ENCODE assay signal across 8 cellular contexts in the genomic region with DNA sequence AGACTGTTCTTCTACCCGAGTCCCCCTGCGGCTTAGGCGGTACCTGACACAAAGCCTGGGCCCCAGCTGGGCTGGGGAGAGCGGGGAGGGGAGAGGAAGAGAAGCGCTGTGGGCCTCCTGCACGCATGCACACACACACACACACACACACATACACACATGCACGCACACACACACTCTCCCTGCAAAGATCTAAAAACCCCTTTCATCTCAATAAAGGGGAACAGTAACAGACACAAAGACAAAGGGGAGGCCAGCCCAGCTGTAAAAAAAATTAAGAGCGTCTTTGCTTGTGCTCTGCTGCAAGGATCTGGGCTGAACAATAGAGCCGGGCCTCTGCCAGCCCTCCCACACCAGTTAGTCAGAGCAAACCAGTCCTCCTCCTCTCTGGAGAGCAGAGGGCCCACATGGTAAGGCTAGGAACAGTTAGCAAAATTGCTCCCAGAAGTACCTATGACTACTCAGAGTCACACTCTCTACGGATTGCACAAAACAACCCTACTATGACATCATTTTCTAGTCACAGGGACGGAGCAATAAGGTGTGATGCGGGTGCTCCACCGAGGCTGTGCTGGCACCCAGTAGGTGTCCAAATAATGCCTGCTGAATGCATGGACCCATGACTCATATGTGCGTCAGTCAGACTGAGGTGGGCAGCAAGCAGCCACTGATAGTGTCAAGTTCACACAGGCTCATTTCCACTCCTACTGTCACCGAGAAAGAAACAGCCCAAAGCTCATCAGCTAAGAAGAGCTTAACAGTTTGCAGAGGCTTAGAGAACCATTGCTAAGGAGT. TPM values are rescaled to one million over a fixed set of nuclear protein-coding genes. Genes with fewer than 3 reads are reported as not detected.
DNase-seq lines count a peak whose midpoint lies in the region; ATAC-seq and TF ChIP-seq lines count a peak whose summit lies in the region.

No MANE protein-coding gene starts in this region.

- TF ChIP-seq CTCF in lower lobe of right lung (IDR thresholded peaks at IDR 0.05): no peak

- peak overlapping the region; percentile 27 for H3K4me3 ChIP-seq in lower lobe of right lung

- intact Hi-C loops in lower lobe of right lung (cut with DNase I): no loop called here

- ATAC-seq in GM21529 (IDR thresholded peaks at IDR 0.05; ENCODE audit: unreplicated experiment): peak; percentile 58
- ATAC-seq in lower lobe of right lung: peak; percentile 58 to 64

- no peaks in the 10 kb centered on the region for H3K9me3 ChIP-seq in lower lobe of right lung

- H3K27me3 ChIP-seq in lower lobe of right lung (ENCODE audit: low read depth): no peaks in the 10 kb centered on the region

- H3K27ac ChIP-seq in caudate nucleus (ENCODE audit: low read depth, low read length) (peak overlapping the region; percentile 93), lower lobe of right lung (peak overlapping the region; percentile 99)

- peaks cover 100% of the 10 kb centered on the region for H3K4me1 ChIP-seq in lower lobe of right lung

- DNase-seq in AG20443 (ENCODE audit: low spot score): peak; percentile 78
- peak; percentile 86 to 89 for DNase-seq in Kasumi-1 (lab: John Stamatoyannopoulos, UW)
- DNase-seq in activated CD4-positive, CD25-positive, alpha-beta regulatory T cell treated with anti-CD3 and anti-CD28 coated beads, Interleukin-2, amount 50 U/mL, for 72 hours: peak; percentile 66
- DNase-seq in caudate nucleus (lab: John Stamatoyannopoulos, UW): peak in 35 of 61 donors; percentile 22 to 92 (median 62)
- peak; percentile 63 for DNase-seq in lower lobe of right lung
- DNase-seq in stimulated activated CD4-positive, alpha-beta T cell treated with anti-CD3 and anti-CD28 coated beads, TNF-alpha, amount 100 ng/mL, for 1 hour (ENCODE audit: low read depth in 3 of 3, low spot score in 1 of 3): peak in 2 of 3 donors; percentile 39 to 45
- no peak for DNase-seq in NCI-H1105 (lab: John Stamatoyannopoulos, UW)

- H3K36me3 ChIP-seq in lower lobe of right lung: no peaks in the 10 kb centered on the region

RNA-seq across cellular contexts. Expression of a gene that starts 9.2 kb away (rescaled TPM):
- total RNA-seq in lower lobe of right lung: 37.0 TPM

RNA-seq across cellular contexts. Expression of a gene that starts 24.5 kb away (rescaled TPM):
- 1.1 TPM for total RNA-seq in lower lobe of right lung
